ENCODE assay signal across 19 cellular contexts in genomic region chr12:56124133-56124532, GRCh38. TPM values are rescaled to one million over a fixed set of nuclear protein-coding genes. Genes with fewer than 3 reads are reported as not detected.
DNase-seq lines count a peak whose midpoint lies in the region; ATAC-seq, FAIRE-seq and TF ChIP-seq lines count a peak whose summit lies in the region.
"Had no signal": no experiment of that assay in that cellular context is flagged by ENCODE, and none has a peak within 500 bp of the region (broad histone marks: within the 10 kb centered on the region; RNA-seq: fewer than 3 reads in every experiment).

No MANE protein-coding gene starts in this region.

- no peak for DNase-seq in activated T-helper 2 cell treated with anti-CD3 and anti-CD28 coated beads, Interferon-gamma antibody, Interleukin-2, Interleukin-4, amounts not matched to agents 10 μg/mL and 5 μg/mL and 100 μg/mL, durations not matched to agents 14 hours and 24 hours and 36 hours (ENCODE audit: low spot score)
- no peak for DNase-seq in naive thymus-derived CD8-positive, alpha-beta T cell
- DNase-seq in D721Med (ENCODE audit: insufficient read length, low spot score) = no peak
- DNase-seq in CD14-positive monocyte (ENCODE audit: low spot score) = no peak
- DNase-seq: activated CD8-positive, alpha-beta memory T cell treated with anti-CD3 and anti-CD28 coated beads, Interleukin-2, amount 50 U/mL, for 4 hours; amniotic stem cell; HCEC 1CT; KBM-7; lower lobe of right lung; NCI-H2227 treated with DMSO at 0.1 percent for 48 hours; occipital lobe; SJCRH30; small intestine; stimulated activated naive CD8-positive, alpha-beta T cell treated with anti-CD3 and anti-CD28 coated beads, Interleukin-15, Interleukin-2, amounts not matched to agents 100 U/mL and 50 U/mL, for 24 hours had no signal

- TF ChIP-seq CTCF in 22Rv1 (IDR thresholded peaks at IDR 0.05) (no peak), DOHH2 (IDR thresholded peaks at IDR 0.05; ENCODE audit: low read depth, low read length, poor library complexity, severe bottlenecking) (no peak), D721Med (IDR thresholded peaks at IDR 0.05; ENCODE audit: insufficient read depth, missing control alignments) (no peak), CD14-positive monocyte (IDR thresholded peaks at IDR 0.05) (no peak)

- H3K36me3 Mint-ChIP-seq in activated T-helper 2 cell treated with anti-CD3 and anti-CD28 coated beads, Interferon-gamma antibody, Interleukin-2, Interleukin-4, amounts not matched to agents 10 μg/mL and 5 μg/mL and 100 μg/mL, durations not matched to agents 14 hours and 24 hours and 36 hours (ENCODE audit: low read depth) = peaks cover 33% of the 10 kb centered on the region
- peaks cover 0 to 12% (median 0%) of the 10 kb centered on the region in 3 donors for H3K36me3 Mint-ChIP-seq in naive thymus-derived CD8-positive, alpha-beta T cell
- peaks cover 24 to 34% of the 10 kb centered on the region in 2 donors for H3K36me3 Mint-ChIP-seq in CD14-positive monocyte

- no peaks in the 10 kb centered on the region for H3K27me3 ChIP-seq in DOHH2 (ENCODE audit: control insufficient read depth, low read length)
- H3K27me3 ChIP-seq: SJCRH30 had no signal

- no peaks in the 10 kb centered on the region for H4K20me1 ChIP-seq in DOHH2 (ENCODE audit: control insufficient read depth, insufficient read depth, low read depth, low read length)

- H3K4me3 ChIP-seq in DOHH2 (ENCODE audit: low read length) = no peak overlapping the region
- H3K4me3 ChIP-seq: coronary artery, lower lobe of right lung, SJCRH30 had no signal

- peaks cover 40% of the 10 kb centered on the region for H3K79me2 ChIP-seq in DOHH2 (ENCODE audit: control insufficient read depth, low read length)

- H3K9me3 Mint-ChIP-seq in activated T-helper 2 cell treated with anti-CD3 and anti-CD28 coated beads, Interferon-gamma antibody, Interleukin-2, Interleukin-4, amounts not matched to agents 10 μg/mL and 5 μg/mL and 100 μg/mL, durations not matched to agents 14 hours and 24 hours and 36 hours = no peaks in the 10 kb centered on the region
- no peaks in the 10 kb centered on the region for H3K9me3 Mint-ChIP-seq in naive thymus-derived CD8-positive, alpha-beta T cell
- H3K9me3 Mint-ChIP-seq in CD14-positive monocyte = no peaks in the 10 kb centered on the region

- H3K27ac Mint-ChIP-seq in activated T-helper 2 cell treated with anti-CD3 and anti-CD28 coated beads, Interferon-gamma antibody, Interleukin-2, Interleukin-4, amounts not matched to agents 10 μg/mL and 5 μg/mL and 100 μg/mL, durations not matched to agents 14 hours and 24 hours and 36 hours = peak overlapping the region; percentile 54
- H3K27ac Mint-ChIP-seq in naive thymus-derived CD8-positive, alpha-beta T cell = peak overlapping the region in 7 of 10 donors; percentile 9 to 75 (median 41)
- peak overlapping the region in 2 of 7 donors; percentile 23 to 65 for H3K27ac Mint-ChIP-seq in CD14-positive monocyte

- POLR2A ChIA-PET in naive thymus-derived CD8-positive, alpha-beta T cell (lab: Charles Lee) = interaction anchor here (0.6 to 17.5 kb wide), 9 partner anchors 7 to 130 kb away, joined by 3 to 284 read pairs (median 11); partner anchors contain the start of genes MYL6, PA2G4, RNF41 and RPL41

- no peak for ATAC-seq in naive thymus-derived CD8-positive, alpha-beta T cell
- ATAC-seq in HG03565 (IDR thresholded peaks at IDR 0.05; ENCODE audit: unreplicated experiment) = no peak
- ATAC-seq in HG03135 (IDR thresholded peaks at IDR 0.05; ENCODE audit: unreplicated experiment) = no peak
- ATAC-seq: lower lobe of right lung; stimulated activated naive CD8-positive, alpha-beta T cell treated with anti-CD3 and anti-CD28 coated beads, Interleukin-15, Interleukin-2, amounts not matched to agents 100 U/mL and 50 U/mL, for 24 hours had no signal

- H3K27ac ChIP-seq in 22Rv1 = 0 out of 2 replicates have a peak overlapping the region, but pooled peaks have one; percentile 1
- H3K27ac ChIP-seq in DOHH2 (ENCODE audit: low read depth, low read length) = peak overlapping the region; percentile 6; the same call in 1 of the 2 replicates
- H3K27ac ChIP-seq: coronary artery, SJCRH30 had no signal

- no peak for FAIRE-seq in D721Med (lab: Jason Lieb, UNC)
- FAIRE-seq: small intestine had no signal

- peaks cover 22% of the 10 kb centered on the region for H3K36me3 ChIP-seq in DOHH2 (ENCODE audit: control insufficient read depth, low read length)
- H3K36me3 ChIP-seq: SJCRH30 had no signal

- no peaks in the 10 kb centered on the region for H3K9me3 ChIP-seq in DOHH2 (ENCODE audit: control insufficient read depth, insufficient read depth, low read length)
- H3K9me3 ChIP-seq: lower lobe of right lung, SJCRH30 had no signal

- H3K9me2 ChIP-seq in DOHH2 (replicated peaks; ENCODE audit: control insufficient read depth, low read length) = no peaks in the 10 kb centered on the region

- H3K27me3 Mint-ChIP-seq in activated T-helper 2 cell treated with anti-CD3 and anti-CD28 coated beads, Interferon-gamma antibody, Interleukin-2, Interleukin-4, amounts not matched to agents 10 μg/mL and 5 μg/mL and 100 μg/mL, durations not matched to agents 14 hours and 24 hours and 36 hours (ENCODE audit: low read depth) = no peaks in the 10 kb centered on the region
- H3K27me3 Mint-ChIP-seq in naive thymus-derived CD8-positive, alpha-beta T cell = no peaks in the 10 kb centered on the region
- H3K27me3 Mint-ChIP-seq in CD14-positive monocyte (ENCODE audit: low read depth in 3 of 3) = peaks cover 0 to 3% (median 1%) of the 10 kb centered on the region in 3 donors

- no peak overlapping the region for H3K4me2 ChIP-seq in DOHH2 (ENCODE audit: low read length)

- H3K4me1 ChIP-seq in DOHH2 (ENCODE audit: control insufficient read depth, low read length) = peaks cover 53% of the 10 kb centered on the region

- intact Hi-C loops in activated T-helper 2 cell treated with anti-CD3 and anti-CD28 coated beads, Interferon-gamma antibody, Interleukin-2, Interleukin-4, amounts not matched to agents 10 μg/mL and 5 μg/mL and 100 μg/mL, durations not matched to agents 14 hours and 24 hours and 36 hours (cut with micrococcal nuclease) = no loop called here
- intact Hi-C loops in CD14-positive monocyte (cut with micrococcal nuclease) = loop anchor here (5.0 to 10.0 kb wide), 2 partner anchors 63 to 341 kb away; partner anchors contain the start of genes SPRYD4 (in 2 of the 2) and SMARCC2 (in 1 of the 2)

- H3K4me1 Mint-ChIP-seq in activated T-helper 2 cell treated with anti-CD3 and anti-CD28 coated beads, Interferon-gamma antibody, Interleukin-2, Interleukin-4, amounts not matched to agents 10 μg/mL and 5 μg/mL and 100 μg/mL, durations not matched to agents 14 hours and 24 hours and 36 hours (ENCODE audit: low read depth) = peaks cover 40% of the 10 kb centered on the region
- H3K4me1 Mint-ChIP-seq in naive thymus-derived CD8-positive, alpha-beta T cell = peaks cover 22 to 54% (median 37%) of the 10 kb centered on the region in 4 donors
- peaks cover 62% of the 10 kb centered on the region for H3K4me1 Mint-ChIP-seq in CD14-positive monocyte

- no peak overlapping the region for H3K4me3 Mint-ChIP-seq in activated T-helper 2 cell treated with anti-CD3 and anti-CD28 coated beads, Interferon-gamma antibody, Interleukin-2, Interleukin-4, amounts not matched to agents 10 μg/mL and 5 μg/mL and 100 μg/mL, durations not matched to agents 14 hours and 24 hours and 36 hours (ENCODE audit: low read depth)
- no peak overlapping the region for H3K4me3 Mint-ChIP-seq in naive thymus-derived CD8-positive, alpha-beta T cell
- H3K4me3 Mint-ChIP-seq in CD14-positive monocyte = no peak overlapping the region

- H3F3A ChIP-seq in DOHH2 (ENCODE audit: control insufficient read depth, insufficient read depth) = peaks cover 28% of the 10 kb centered on the region

RNA-seq across cellular contexts. Expression of gene ESYT1, which starts 3.9 kb away (rescaled TPM):
- total RNA-seq in activated T-helper 2 cell treated with anti-CD3 and anti-CD28 coated beads, Interferon-gamma antibody, Interleukin-2, Interleukin-4, amounts not matched to agents 10 μg/mL and 5 μg/mL and 100 μg/mL, durations not matched to agents 14 hours and 24 hours and 36 hours = 154 TPM in 2 replicates
- total RNA-seq in naive thymus-derived CD8-positive, alpha-beta T cell = 100 to 1,000 TPM; 257 to 270 TPM
- 100 to 1,000 TPM; 354 to 433 (median 357) TPM for polyA plus RNA-seq in naive thymus-derived CD8-positive, alpha-beta T cell
- 10 to 100 TPM; 74.2 to 81.1 TPM for polyA plus RNA-seq in CD14-positive monocyte

RNA-seq across cellular contexts. Expression of gene ZC3H10, which starts 6.1 kb away (rescaled TPM):
- total RNA-seq in activated T-helper 2 cell treated with anti-CD3 and anti-CD28 coated beads, Interferon-gamma antibody, Interleukin-2, Interleukin-4, amounts not matched to agents 10 μg/mL and 5 μg/mL and 100 μg/mL, durations not matched to agents 14 hours and 24 hours and 36 hours = 7.7 and 9.2 TPM in 2 replicates
- total RNA-seq in naive thymus-derived CD8-positive, alpha-beta T cell = 10 to 100 TPM; 15.1 to 15.9 TPM
- 1 to 10 TPM; 1.3 to 2.5 (median 1.8) TPM for polyA plus RNA-seq in naive thymus-derived CD8-positive, alpha-beta T cell
- polyA plus RNA-seq in CD14-positive monocyte = 1 to 10 TPM; 1.7 to 1.8 TPM

RNA-seq across cellular contexts. Expression of gene RPL41, which starts 7.7 kb away (rescaled TPM):
- 3,925 and 4,057 TPM in 2 replicates for total RNA-seq in activated T-helper 2 cell treated with anti-CD3 and anti-CD28 coated beads, Interferon-gamma antibody, Interleukin-2, Interleukin-4, amounts not matched to agents 10 μg/mL and 5 μg/mL and 100 μg/mL, durations not matched to agents 14 hours and 24 hours and 36 hours
- total RNA-seq in naive thymus-derived CD8-positive, alpha-beta T cell = 1,000 to 10,000 TPM; 5,098 to 5,261 TPM
- polyA plus RNA-seq in naive thymus-derived CD8-positive, alpha-beta T cell = over 10,000 TPM in 1 of 3 donors, 1,000 to 10,000 TPM in 2; 8,782 to 10,436 (median 9,902) TPM
- 1,000 to 10,000 TPM; 2,986 to 3,308 TPM for polyA plus RNA-seq in CD14-positive monocyte

RNA-seq across cellular contexts. Expression of gene PA2G4, which starts 19.8 kb away (rescaled TPM):
- 356 and 364 TPM in 2 replicates for total RNA-seq in activated T-helper 2 cell treated with anti-CD3 and anti-CD28 coated beads, Interferon-gamma antibody, Interleukin-2, Interleukin-4, amounts not matched to agents 10 μg/mL and 5 μg/mL and 100 μg/mL, durations not matched to agents 14 hours and 24 hours and 36 hours
- 100 to 1,000 TPM; 132 to 135 TPM for total RNA-seq in naive thymus-derived CD8-positive, alpha-beta T cell
- polyA plus RNA-seq in naive thymus-derived CD8-positive, alpha-beta T cell = 100 to 1,000 TPM; 219 to 241 (median 241) TPM
- 10 to 100 TPM; 83.0 to 84.2 TPM for polyA plus RNA-seq in CD14-positive monocyte

RNA-seq across cellular contexts. Expression of gene MYL6B, which starts 28.3 kb away (rescaled TPM):
- 89.7 and 94.3 TPM in 2 replicates for total RNA-seq in activated T-helper 2 cell treated with anti-CD3 and anti-CD28 coated beads, Interferon-gamma antibody, Interleukin-2, Interleukin-4, amounts not matched to agents 10 μg/mL and 5 μg/mL and 100 μg/mL, durations not matched to agents 14 hours and 24 hours and 36 hours
- total RNA-seq in naive thymus-derived CD8-positive, alpha-beta T cell = 1 to 10 TPM; 3.5 to 5.9 TPM
- polyA plus RNA-seq in naive thymus-derived CD8-positive, alpha-beta T cell = 1 to 10 TPM; 3.4 to 4.0 (median 3.8) TPM
- polyA plus RNA-seq in CD14-positive monocyte = 1 to 10 TPM; 4.1 to 4.3 TPM
